Comparison of ENCODE assay signal across 10 cellular contexts in the genomic region with DNA sequence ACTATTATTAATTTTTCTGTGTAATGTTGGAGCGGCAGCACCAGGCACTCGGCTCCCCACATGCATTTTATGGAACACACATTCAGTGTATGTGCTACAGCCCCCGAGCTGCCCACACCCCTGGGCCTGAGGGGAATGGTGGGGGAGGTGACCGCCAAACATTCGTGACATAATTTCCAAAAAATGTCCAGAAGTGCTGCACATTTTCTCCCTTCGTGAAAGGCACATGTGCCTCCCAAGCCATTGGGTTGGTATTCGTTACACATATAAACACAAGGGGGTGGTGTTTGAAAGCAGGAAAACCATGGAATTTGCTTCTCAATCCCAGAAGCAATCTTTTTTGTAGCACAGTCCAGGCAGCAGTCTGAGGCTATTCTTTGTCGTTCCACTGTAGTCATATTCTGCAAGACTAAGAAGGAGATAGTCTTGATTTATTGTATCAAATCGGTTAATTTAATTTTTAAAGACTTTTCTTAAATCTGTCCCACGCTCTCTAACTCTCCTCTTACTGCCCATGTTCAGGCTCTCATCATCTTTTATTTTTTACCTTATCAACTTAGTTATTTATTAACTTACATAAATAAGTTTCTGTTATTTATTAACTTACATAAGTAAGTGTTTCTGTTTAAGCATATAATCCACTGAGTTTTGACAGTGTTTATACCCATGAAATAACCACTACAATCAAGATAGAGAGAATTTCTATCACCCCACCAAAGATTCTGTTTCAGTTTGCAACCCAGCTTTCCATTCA. TPM values are rescaled to one million over a fixed set of nuclear protein-coding genes. Genes with fewer than 3 reads are reported as not detected.
A peak's percentile ranks its signal among the peaks of the same experiment; 100 is the strongest.
DNase-seq lines count a peak whose midpoint lies in the region; ATAC-seq and TF ChIP-seq lines count a peak whose summit lies in the region.
"Had no signal": no experiment of that assay in that cellular context is flagged by ENCODE, and none has a peak within 500 bp of the region (broad histone marks: within the 10 kb centered on the region; RNA-seq: fewer than 3 reads in every experiment).

No MANE protein-coding gene starts in this region.

- peak; percentile 49 for TF ChIP-seq CTCF in thoracic aorta (IDR thresholded peaks at IDR 0.05)
- TF ChIP-seq CTCF in OCI-LY7 (conservative IDR thresholded peaks at IDR 0.05; ENCODE audit: low read length): no peak

- no peak overlapping the region for H3K4me2 ChIP-seq in OCI-LY7 (ENCODE audit: low read length)
- H3K4me2 ChIP-seq: BLaER1 treated with 17β-estradiol and CSF1 and Interleukin-3, amounts not matched to agents 10 nM and 100 nM; PC-9 had no signal

- H3K4me3 ChIP-seq in thoracic aorta (no peak overlapping the region), OCI-LY7 (ENCODE audit: low read depth, low read length, poor library complexity, severe bottlenecking) (no peak overlapping the region)
- H3K4me3 ChIP-seq: BLaER1 treated with 17β-estradiol and CSF1 and Interleukin-3, amounts not matched to agents 10 nM and 100 nM; PC-9 had no signal

- DNase-seq in NCI-H1105 (lab: John Stamatoyannopoulos, UW): peak; percentile 8
- DNase-seq in NCI-H1105 treated with DMSO at 0.1 percent for 48 hours (lab: John Stamatoyannopoulos, UW): no peak
- DNase-seq in amniotic stem cell (lab: John Stamatoyannopoulos, UW): peak; percentile 39
- DNase-seq in iPS-NIHi11 (ENCODE audit: low spot score): peak; percentile 29
- no peak for DNase-seq in thoracic aorta (ENCODE audit: low spot score)
- no peak for DNase-seq in OCI-LY7 (ENCODE audit: low spot score)
- DNase-seq in KBM-7: no peak

- intact Hi-C loops in OCI-LY7 (cut with micrococcal nuclease; ENCODE audit: unreplicated experiment): no loop called here

- BruUV-seq in OCI-LY7 (replicated peaks; lab: Mats Ljungman, UMichigan): no TSS peak

- H3K9me3 ChIP-seq in thoracic aorta (no peaks in the 10 kb centered on the region), OCI-LY7 (ENCODE audit: low read length) (no peaks in the 10 kb centered on the region)
- H3K9me3 ChIP-seq: BLaER1 treated with 17β-estradiol and CSF1 and Interleukin-3, amounts not matched to agents 10 nM and 100 nM had no signal

- H3K27me3 ChIP-seq in thoracic aorta (replicated peaks; ENCODE audit: insufficient read depth): no peaks in the 10 kb centered on the region
- H3K27me3 ChIP-seq: BLaER1 treated with 17β-estradiol and CSF1 and Interleukin-3, amounts not matched to agents 10 nM and 100 nM had no signal

- no peaks in the 10 kb centered on the region for H4K20me1 ChIP-seq in OCI-LY7 (ENCODE audit: insufficient read depth, low read length)
- H4K20me1 ChIP-seq: BLaER1 treated with 17β-estradiol and CSF1 and Interleukin-3, amounts not matched to agents 10 nM and 100 nM had no signal

- H2AFZ ChIP-seq in OCI-LY7 (ENCODE audit: low read length): no peak overlapping the region
- H2AFZ ChIP-seq: PC-9 had no signal

- H3K4me1 ChIP-seq in thoracic aorta (ENCODE audit: control insufficient read depth in 1 of 2, low read depth in 2 of 2): peaks cover 3 to 14% of the 10 kb centered on the region in 2 donors
- H3K4me1 ChIP-seq in OCI-LY7 (ENCODE audit: insufficient read depth, low read length, poor library complexity, severe bottlenecking): no peaks in the 10 kb centered on the region
- H3K4me1 ChIP-seq: BLaER1 treated with 17β-estradiol and CSF1 and Interleukin-3, amounts not matched to agents 10 nM and 100 nM had no signal

- CTCF ChIA-PET in OCI-LY7 (lab: Charles Lee; ENCODE audit: unreplicated experiment): no interaction called here

- POLR2A ChIA-PET in OCI-LY7 (lab: Charles Lee): interaction anchor here (0.9 kb wide), 1 partner anchor 24 kb away, joined by 3 read pairs; no protein-coding TSS in a partner anchor

- H3K27ac ChIP-seq in thoracic aorta (no peak overlapping the region), OCI-LY7 (ENCODE audit: low read depth, low read length, poor library complexity, severe bottlenecking) (no peak overlapping the region)
- H3K27ac ChIP-seq: BLaER1 treated with 17β-estradiol and CSF1 and Interleukin-3, amounts not matched to agents 10 nM and 100 nM; PC-9 had no signal

- H3K36me3 ChIP-seq in thoracic aorta (no peaks in the 10 kb centered on the region), OCI-LY7 (ENCODE audit: insufficient read depth, low read length) (no peaks in the 10 kb centered on the region)
- H3K36me3 ChIP-seq: BLaER1 treated with 17β-estradiol and CSF1 and Interleukin-3, amounts not matched to agents 10 nM and 100 nM had no signal

- in situ Hi-C loops in KBM-7 (cut with MboI; ENCODE audit: low pct_unique_long_range_greater_than_20kb, low sequenced_read_pairs): no loop called here

- no peaks in the 10 kb centered on the region for H3K9me2 ChIP-seq in OCI-LY7 (ENCODE audit: insufficient read depth, low read length)

- ATAC-seq in thoracic aorta (ENCODE audit: insufficient number of reproducible peaks, low FRiP score, low read depth): peak; percentile 84
- ATAC-seq in HG02840 (IDR thresholded peaks at IDR 0.05; ENCODE audit: low FRiP score, unreplicated experiment): no peak

- H3K79me2 ChIP-seq in OCI-LY7 (ENCODE audit: insufficient read depth, low read depth, low read length): no peaks in the 10 kb centered on the region

RNA-seq across cellular contexts. Expression of a gene that starts 39.2 kb away (rescaled TPM):
- total RNA-seq in thoracic aorta: 100 to 1,000 TPM in 1 of 2 donors, 10 to 100 TPM in 1; 90.2 to 199 TPM
- total RNA-seq in OCI-LY7 (2014; rRNA removed; shearing (Covaris generic)): 154 and 264 TPM in 2 replicates
- total RNA-seq in OCI-LY7 (2022): 71.8 and 77.6 TPM in 2 replicates

Comparison
In these comparisons a context has a peak if more than half of its experiments do, and no peak if none do; other contexts are left out.
1. DNase-seq: peak in NCI-H1105 (single experiment), amniotic stem cell (single experiment) and iPS-NIHi11 (single experiment); none in NCI-H1105 treated with DMSO at 0.1 percent for 48 hours (single experiment), thoracic aorta (single experiment), OCI-LY7 (single experiment) and KBM-7 (single experiment).